8 cellular contexts compared by ENCODE assay signal in genomic region chr7:24573554-24574338, GRCh38. TPM values are rescaled to one million over a fixed set of nuclear protein-coding genes. Genes with fewer than 3 reads are reported as not detected.
A peak's percentile ranks its signal among the peaks of the same experiment; 100 is the strongest.
DNase-seq lines count a peak whose midpoint lies in the region; ATAC-seq and TF ChIP-seq lines count a peak whose summit lies in the region.

No MANE protein-coding gene starts in this region.

- no peaks in the 10 kb centered on the region for H3K36me3 ChIP-seq in MM.1S (replicated peaks; ENCODE audit: insufficient read depth, low read length)
- no peaks in the 10 kb centered on the region for H3K36me3 ChIP-seq in lower lobe of right lung

- peak overlapping the region; percentile 94 for H3K4me2 ChIP-seq in MM.1S (ENCODE audit: low read depth, low read length)

- H3K27me3 ChIP-seq in MM.1S (replicated peaks; ENCODE audit: insufficient read depth, low read length) (no peaks in the 10 kb centered on the region), dorsolateral prefrontal cortex (no peaks in the 10 kb centered on the region), lower lobe of right lung (ENCODE audit: low read depth) (peaks cover 4% of the 10 kb centered on the region)

- H3K9me3 ChIP-seq in MM.1S (replicated peaks; ENCODE audit: insufficient read depth, low read length) (no peaks in the 10 kb centered on the region), lower lobe of right lung (no peaks in the 10 kb centered on the region)

- 0 out of 2 replicates have a peak, but pooled peaks cover 9% of the 10 kb centered on the region for H3F3A ChIP-seq in MM.1S (ENCODE audit: insufficient read depth, low read length)

- peak overlapping the region; percentile 74 for H2AFZ ChIP-seq in MM.1S (ENCODE audit: low read length)

- H4K20me1 ChIP-seq in MM.1S (ENCODE audit: insufficient read depth, low read length) = no peaks in the 10 kb centered on the region; the same call in 1 of the 2 replicates

- DNase-seq in NCI-H2081 (lab: John Stamatoyannopoulos, UW) = peak; percentile 55 to 68
- DNase-seq in NCI-H2081 treated with DMSO at 0.1 percent for 48 hours (lab: John Stamatoyannopoulos, UW) = no peak
- DNase-seq in HEK293T (ENCODE audit: extremely low spot score) = peak; percentile 42
- peak; percentile 68 for DNase-seq in MM.1S
- peak; percentile 52 for DNase-seq in activated CD4-positive, alpha-beta T cell treated with anti-CD3 and anti-CD28 coated beads for 48 hours
- peak in 9 of 10 donors; percentile 9 to 71 (median 42) for DNase-seq in dorsolateral prefrontal cortex
- DNase-seq in lower lobe of right lung = peak; percentile 60
- peak; percentile 26 to 31 for DNase-seq in stimulated activated CD8-positive, alpha-beta memory T cell treated with anti-CD3 and anti-CD28 coated beads, Interleukin-2, amount 100 ng/mL, for 48 hours (ENCODE audit: low read depth in 2 of 2)

- no peaks in the 10 kb centered on the region for H3K9me2 ChIP-seq in MM.1S (replicated peaks; ENCODE audit: insufficient read depth, low read length)

- POLR2A ChIA-PET in HEK293T (lab: Yijun Ruan, JAX) = interaction anchor here (0.5 kb wide), 1 partner anchor 31 kb away, joined by 3 read pairs; no protein-coding TSS in a partner anchor

- intact Hi-C loops in dorsolateral prefrontal cortex (cut with DNase I) = loop anchor here (10.0 kb wide), 2 partner anchors 91 to 141 kb away; no protein-coding TSS in a partner anchor
- intact Hi-C loops in lower lobe of right lung (cut with DNase I) = no loop called here

- H3K27ac ChIP-seq in MM.1S (ENCODE audit: low read length) = peak overlapping the region; percentile 39; the same call in 1 of the 2 replicates
- H3K27ac ChIP-seq in dorsolateral prefrontal cortex = peak overlapping the region in 52 of 59 donors; percentile 18 to 94 (median 80)
- peak overlapping the region; percentile 27 for H3K27ac ChIP-seq in lower lobe of right lung

- ATAC-seq in lower lobe of right lung = peak; percentile 54 to 63

- TF ChIP-seq CTCF in MM.1S (IDR thresholded peaks at IDR 0.05; ENCODE audit: low read length) (no peak), dorsolateral prefrontal cortex (IDR thresholded peaks at IDR 0.05 in 54 of 56, conservative IDR thresholded peaks at IDR 0.05 in 2 of 56; ENCODE audit: low read depth in 1 of 56, partially characterized antibody in 56 of 56) (peak in 1 of 56 donors; percentile 13), lower lobe of right lung (IDR thresholded peaks at IDR 0.05) (no peak)

- H3K4me1 ChIP-seq in MM.1S (ENCODE audit: low read length) (peaks cover 14% of the 10 kb centered on the region; the same call in 1 of the 2 replicates), lower lobe of right lung (peaks cover 15% of the 10 kb centered on the region)

- CTCF ChIA-PET in HEK293T (lab: Yijun Ruan, JAX) = interaction anchor here (0.5 to 1.1 kb wide), 3 partner anchors 8 to 144 kb away, joined by 3 to 4 read pairs (median 3); no protein-coding TSS in a partner anchor

- H3K9ac ChIP-seq in MM.1S (ENCODE audit: low read length) = peak overlapping the region; percentile 61

- peak overlapping the region; percentile 77 for H3K4me3 ChIP-seq in MM.1S (ENCODE audit: low read length)
- H3K4me3 ChIP-seq in dorsolateral prefrontal cortex = peak overlapping the region; percentile 59 to 95 (median 76)
- peak overlapping the region; percentile 76 for H3K4me3 ChIP-seq in lower lobe of right lung

- H3K79me2 ChIP-seq in MM.1S (ENCODE audit: low read length) = peaks cover 50% of the 10 kb centered on the region

TF ChIP-seq in HEK293T, 16 proteins besides CTCF, POLR2A, EP300 and RAD21:
- TF ChIP-seq PKNOX1 (IDR thresholded peaks at IDR 0.05) = peak; percentile 71
- TF ChIP-seq NFRKB (IDR thresholded peaks at IDR 0.05) = no peak
TF ChIP-seq in HEK293T: peak in this region for 1.

RNA-seq across cellular contexts. Expression of gene PALS2, which starts 0.5 kb away (rescaled TPM):
- total RNA-seq in dorsolateral prefrontal cortex (100 to 1,000 TPM in 87 of 120 experiments, 10 to 100 TPM in 33; 46.4 to 226 (median 122) TPM), lower lobe of right lung (9.8 TPM)

Comparison
In these comparisons a context has a peak if more than half of its experiments do, and no peak if none do; other contexts are left out.
1. H3K27ac ChIP-seq: peak in every context shown above with its lines; median percentile 80 in dorsolateral prefrontal cortex; 39 in MM.1S; 27 in lower lobe of right lung.